ENCODE assay signal across 23 cellular contexts in the genomic region with DNA sequence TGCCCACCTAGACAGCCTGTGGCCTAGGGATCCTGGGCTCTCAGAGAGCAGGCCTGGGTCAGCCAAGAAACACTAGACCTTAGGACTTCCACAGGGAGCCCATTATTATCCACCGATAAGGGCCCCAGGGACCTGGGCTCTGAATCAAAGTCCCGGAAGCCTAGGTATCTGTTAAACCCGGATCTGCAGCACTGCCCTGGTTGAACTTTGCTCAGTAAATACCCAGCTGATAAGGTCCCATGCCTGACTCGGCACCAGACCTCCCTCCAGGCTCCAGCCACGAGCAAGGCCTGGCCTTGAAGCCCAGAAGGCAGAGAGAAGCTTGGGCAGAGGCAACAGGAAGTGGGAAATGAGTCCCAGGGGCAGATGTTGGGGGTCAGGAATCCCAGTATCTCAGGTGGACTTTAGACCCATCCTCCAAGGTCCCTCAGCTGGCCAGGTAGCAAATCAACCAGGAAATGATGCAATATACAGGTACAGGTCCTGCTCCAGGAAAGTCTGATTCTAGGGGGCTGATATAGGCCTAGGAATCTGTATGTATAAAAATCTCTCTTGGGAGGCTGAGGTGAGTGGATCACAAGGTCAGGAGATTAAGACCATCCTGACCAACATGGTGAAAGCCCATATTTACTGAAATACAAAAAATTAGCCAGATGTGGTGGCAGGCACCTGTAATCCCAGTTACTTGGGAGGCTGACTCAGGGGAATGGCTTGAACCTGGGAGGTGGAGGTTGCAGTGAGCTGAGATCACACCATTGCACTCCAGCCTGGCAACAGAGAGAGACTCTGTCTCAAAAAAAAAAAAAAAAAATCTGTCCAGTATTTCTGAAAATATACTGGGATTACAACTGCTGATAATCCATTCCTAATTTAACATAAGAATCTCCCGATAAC. TPM values are rescaled to one million over a fixed set of nuclear protein-coding genes. Genes with fewer than 3 reads are reported as not detected.
DNase-seq lines count a peak whose midpoint lies in the region; ATAC-seq and TF ChIP-seq lines count a peak whose summit lies in the region.
"Had no signal": no experiment of that assay in that cellular context is flagged by ENCODE, and none has a peak within 500 bp of the region (broad histone marks: within the 10 kb centered on the region; RNA-seq: fewer than 3 reads in every experiment).

No MANE protein-coding gene starts in this region.

- no peaks in the 10 kb centered on the region for H3K9me2 ChIP-seq in PC-9 (ENCODE audit: insufficient read depth)

- peak; percentile 34 for DNase-seq in activated CD4-positive, alpha-beta T cell treated with anti-CD3 and anti-CD28 coated beads, Interleukin-2, amount 10 ng/mL, durations not matched to agents 24 days and 14 days
- no peak for DNase-seq in activated CD4-positive, alpha-beta T cell treated with anti-CD3 and anti-CD28 coated beads, Interleukin-2, amount 10 ng/mL, durations not matched to agents 7 days and 5 days
- DNase-seq in PC-9 (no peak), left lobe of liver (ENCODE audit: low spot score) (peak; percentile 93), stomach (peak; percentile 91), thyroid gland (no peak)
- DNase-seq in activated CD4-positive, alpha-beta T cell treated with anti-CD3 and anti-CD28 coated beads, Interleukin-2, amount 50 U/mL, for 48 hours, result no peak
- DNase-seq: activated CD8-positive, alpha-beta T cell treated with anti-CD3 and anti-CD28 coated beads, Interleukin-2, amount 10 ng/mL, durations not matched to agents 7 days and 5 days; activated naive CD8-positive, alpha-beta T cell treated with anti-CD3 and anti-CD28 coated beads for 36 hours; activated T-cell treated with anti-CD3 and anti-CD28 coated beads, Interleukin-2, amount 50 U/mL, for 48 hours; head of caudate nucleus; lower lobe of right lung; naive thymus-derived CD8-positive, alpha-beta T cell; NCI-H1930; NK-92 treated with Interleukin-12 subunit alpha and Interleukin-12 subunit beta, amount 100 ng/mL, for 24 hours; stimulated activated CD4-positive, alpha-beta T cell treated with anti-CD3 and anti-CD28 coated beads, Interleukin-2, amount 100 ng/mL, for 24 hours; T-cell; uterus had no signal

- H3K4me2 ChIP-seq in PC-9, result no peak overlapping the region; the same call in 1 of the 2 replicates

- CTCF ChIA-PET in activated CD4-positive, alpha-beta T cell treated with anti-CD3 and anti-CD28 coated beads, Interleukin-2, amount 10 ng/mL, durations not matched to agents 7 days and 5 days (lab: Charles Lee), result interaction anchor here (1.0 to 2.0 kb wide), 3 partner anchors 8 to 14 kb away, joined by 3 to 5 read pairs (median 4); no protein-coding TSS in a partner anchor
- CTCF ChIA-PET in PC-9 (lab: Charles Lee), result no interaction called here

- peaks cover 16% of the 10 kb centered on the region for H3F3A ChIP-seq in PC-9 (ENCODE audit: insufficient read depth, low read depth)

- TF ChIP-seq EP300 in stomach (IDR thresholded peaks at IDR 0.05), result no peak

- H3K9me3 ChIP-seq in PC-9 (ENCODE audit: insufficient read depth, low read depth), result no peaks in the 10 kb centered on the region
- no peaks in the 10 kb centered on the region for H3K9me3 ChIP-seq in stomach
- no peaks in the 10 kb centered on the region for H3K9me3 ChIP-seq in thyroid gland
- H3K9me3 ChIP-seq: lower lobe of right lung, uterus had no signal

- H3K4me1 ChIP-seq in PC-9 (replicated peaks; ENCODE audit: insufficient read depth), result peaks cover 36% of the 10 kb centered on the region
- H3K4me1 ChIP-seq in stomach, result peaks cover 39 to 59% (median 48%) of the 10 kb centered on the region in 4 donors
- H3K4me1 ChIP-seq in thyroid gland, result peaks cover 6 to 13% of the 10 kb centered on the region in 2 donors
- H3K4me1 ChIP-seq: lower lobe of right lung, uterus had no signal

- H3K27ac ChIP-seq in PC-9 (peak overlapping the region; percentile 75), stomach (peak overlapping the region; percentile 79 to 92 (median 82)), thyroid gland (no peak overlapping the region)
- H3K27ac ChIP-seq: lower lobe of right lung, uterus had no signal

- H3K36me3 Mint-ChIP-seq in activated CD4-positive, alpha-beta T cell treated with anti-CD3 and anti-CD28 coated beads, Interleukin-2, amount 10 ng/mL, durations not matched to agents 24 days and 14 days (ENCODE audit: low read depth), result peaks cover 52% of the 10 kb centered on the region
- no peaks in the 10 kb centered on the region for H3K36me3 Mint-ChIP-seq in activated CD4-positive, alpha-beta T cell treated with anti-CD3 and anti-CD28 coated beads, Interleukin-2, amount 10 ng/mL, durations not matched to agents 7 days and 5 days (ENCODE audit: low read depth)
- H3K36me3 Mint-ChIP-seq: activated naive CD8-positive, alpha-beta T cell treated with anti-CD3 and anti-CD28 coated beads for 36 hours; naive thymus-derived CD8-positive, alpha-beta T cell; T-cell had no signal

- H3K27me3 Mint-ChIP-seq in activated CD4-positive, alpha-beta T cell treated with anti-CD3 and anti-CD28 coated beads, Interleukin-2, amount 10 ng/mL, durations not matched to agents 24 days and 14 days, result no peaks in the 10 kb centered on the region
- H3K27me3 Mint-ChIP-seq in activated CD4-positive, alpha-beta T cell treated with anti-CD3 and anti-CD28 coated beads, Interleukin-2, amount 10 ng/mL, durations not matched to agents 7 days and 5 days, result no peaks in the 10 kb centered on the region
- H3K27me3 Mint-ChIP-seq: activated naive CD8-positive, alpha-beta T cell treated with anti-CD3 and anti-CD28 coated beads for 36 hours; naive thymus-derived CD8-positive, alpha-beta T cell; stimulated activated naive CD8-positive, alpha-beta T cell treated with anti-CD3 and anti-CD28 coated beads, Interleukin-15, Interleukin-2, amounts not matched to agents 100 ng/mL and 50 ng/mL, for 24 hours; T-cell had no signal

- peak overlapping the region; percentile 77 for H3K27ac Mint-ChIP-seq in activated CD4-positive, alpha-beta T cell treated with anti-CD3 and anti-CD28 coated beads, Interleukin-2, amount 10 ng/mL, durations not matched to agents 24 days and 14 days
- H3K27ac Mint-ChIP-seq in activated CD4-positive, alpha-beta T cell treated with anti-CD3 and anti-CD28 coated beads, Interleukin-2, amount 10 ng/mL, durations not matched to agents 7 days and 5 days, result no peak overlapping the region
- H3K27ac Mint-ChIP-seq: activated CD8-positive, alpha-beta T cell treated with anti-CD3 and anti-CD28 coated beads, Interleukin-2, amount 10 ng/mL, durations not matched to agents 7 days and 5 days; activated naive CD8-positive, alpha-beta T cell treated with anti-CD3 and anti-CD28 coated beads for 36 hours; T-cell had no signal

- intact Hi-C loops in activated CD4-positive, alpha-beta T cell treated with anti-CD3 and anti-CD28 coated beads, Interleukin-2, amount 10 ng/mL, durations not matched to agents 24 days and 14 days (cut with micrococcal nuclease), result no loop called here
- intact Hi-C loops in PC-9 (cut with micrococcal nuclease; ENCODE audit: unreplicated experiment), result loop anchor here (10.0 kb wide), 1 partner anchor 56 kb away; no protein-coding TSS in a partner anchor
- intact Hi-C loops in stomach (cut with DNase I; ENCODE audit: low total_unique reads), result no loop called here
- intact Hi-C loops in thyroid gland (cut with DNase I), result no loop called here

- peaks cover 13% of the 10 kb centered on the region for H3K4me1 Mint-ChIP-seq in activated CD4-positive, alpha-beta T cell treated with anti-CD3 and anti-CD28 coated beads, Interleukin-2, amount 10 ng/mL, durations not matched to agents 24 days and 14 days
- no peaks in the 10 kb centered on the region for H3K4me1 Mint-ChIP-seq in activated CD4-positive, alpha-beta T cell treated with anti-CD3 and anti-CD28 coated beads, Interleukin-2, amount 10 ng/mL, durations not matched to agents 7 days and 5 days
- H3K4me1 Mint-ChIP-seq: T-cell had no signal

- no peaks in the 10 kb centered on the region for H3K79me2 ChIP-seq in PC-9 (ENCODE audit: low read depth)

- no peaks in the 10 kb centered on the region for H4K20me1 ChIP-seq in PC-9 (ENCODE audit: insufficient read depth)

- no TSS peak for BruUV-seq in PC-9 (replicated peaks; lab: Mats Ljungman, UMichigan)

- 42 to 68% (median 51%) methylated on average over 5 to 6 of the region's 6 CpGs for WGBS in stomach, 5 donors
- 82 to 100% methylated on average over 1 to 6 of the region's 6 CpGs for WGBS in thyroid gland, 2 donors

- POLR2A ChIA-PET in activated CD4-positive, alpha-beta T cell treated with anti-CD3 and anti-CD28 coated beads, Interleukin-2, amount 10 ng/mL, durations not matched to agents 7 days and 5 days (lab: Charles Lee), result no interaction called here
- POLR2A ChIA-PET in PC-9 (lab: Charles Lee; ENCODE audit: unreplicated experiment), result no interaction called here

- peak overlapping the region; percentile 65; the same call in 1 of the 2 replicates for H2AFZ ChIP-seq in PC-9

- no peaks in the 10 kb centered on the region for H3K9me3 Mint-ChIP-seq in activated CD4-positive, alpha-beta T cell treated with anti-CD3 and anti-CD28 coated beads, Interleukin-2, amount 10 ng/mL, durations not matched to agents 24 days and 14 days
- no peaks in the 10 kb centered on the region for H3K9me3 Mint-ChIP-seq in activated CD4-positive, alpha-beta T cell treated with anti-CD3 and anti-CD28 coated beads, Interleukin-2, amount 10 ng/mL, durations not matched to agents 7 days and 5 days
- H3K9me3 Mint-ChIP-seq: activated naive CD8-positive, alpha-beta T cell treated with anti-CD3 and anti-CD28 coated beads for 36 hours; naive thymus-derived CD8-positive, alpha-beta T cell; stimulated activated naive CD8-positive, alpha-beta T cell treated with anti-CD3 and anti-CD28 coated beads, Interleukin-15, Interleukin-2, amounts not matched to agents 100 ng/mL and 50 ng/mL, for 24 hours; T-cell had no signal

- no peak overlapping the region for H3K4me3 Mint-ChIP-seq in activated CD4-positive, alpha-beta T cell treated with anti-CD3 and anti-CD28 coated beads, Interleukin-2, amount 10 ng/mL, durations not matched to agents 24 days and 14 days
- H3K4me3 Mint-ChIP-seq in activated CD4-positive, alpha-beta T cell treated with anti-CD3 and anti-CD28 coated beads, Interleukin-2, amount 10 ng/mL, durations not matched to agents 7 days and 5 days, result no peak overlapping the region
- H3K4me3 Mint-ChIP-seq: activated CD8-positive, alpha-beta T cell treated with anti-CD3 and anti-CD28 coated beads, Interleukin-2, amount 10 ng/mL, durations not matched to agents 7 days and 5 days; activated naive CD8-positive, alpha-beta T cell treated with anti-CD3 and anti-CD28 coated beads for 36 hours; naive thymus-derived CD8-positive, alpha-beta T cell; stimulated activated naive CD8-positive, alpha-beta T cell treated with anti-CD3 and anti-CD28 coated beads, Interleukin-15, Interleukin-2, amounts not matched to agents 100 ng/mL and 50 ng/mL, for 24 hours; T-cell had no signal

- no peak for TF ChIP-seq POLR2A in stomach (IDR thresholded peaks at IDR 0.05)
- TF ChIP-seq POLR2A in thyroid gland (IDR thresholded peaks at IDR 0.05), result no peak
- TF ChIP-seq POLR2A in GM18505 (IDR thresholded peaks at IDR 0.05; ENCODE audit: borderline replicate concordance, extremely low read depth, insufficient read depth, insufficient read length), result no peak

- H3K36me3 ChIP-seq in PC-9 (ENCODE audit: low read depth) (no peaks in the 10 kb centered on the region), stomach (no peaks in the 10 kb centered on the region), thyroid gland (no peaks in the 10 kb centered on the region)
- H3K36me3 ChIP-seq: lower lobe of right lung, uterus had no signal

- no peaks in the 10 kb centered on the region for H3K27me3 ChIP-seq in PC-9 (ENCODE audit: insufficient read depth, low read depth)
- H3K27me3 ChIP-seq in stomach, result no peaks in the 10 kb centered on the region
- H3K27me3 ChIP-seq in thyroid gland, result no peaks in the 10 kb centered on the region
- H3K27me3 ChIP-seq: uterus had no signal

- TF ChIP-seq CTCF in PC-9 (conservative IDR thresholded peaks at IDR 0.05) (no peak), stomach (IDR thresholded peaks at IDR 0.05) (no peak), thyroid gland (IDR thresholded peaks at IDR 0.05) (no peak)

- H3K4me3 ChIP-seq in PC-9 (no peak overlapping the region), stomach (no peak overlapping the region), thyroid gland (replicated peaks in 1 of 3) (no peak overlapping the region)
- H3K4me3 ChIP-seq: lower lobe of right lung, uterus had no signal

- ATAC-seq in left lobe of liver, result peak; percentile 85
- no peak for ATAC-seq in GM18505 (IDR thresholded peaks at IDR 0.05; ENCODE audit: unreplicated experiment)
- ATAC-seq: activated CD8-positive, alpha-beta T cell treated with anti-CD3 and anti-CD28 coated beads, Interleukin-2, amount 10 ng/mL, durations not matched to agents 7 days and 5 days; HCT116; lower lobe of right lung; naive thymus-derived CD8-positive, alpha-beta T cell; T-cell had no signal

RNA-seq across cellular contexts. Expression of a gene that starts 18.7 kb away (rescaled TPM):
- 65.6 and 68.9 TPM in 2 replicates for total RNA-seq in activated CD4-positive, alpha-beta T cell treated with anti-CD3 and anti-CD28 coated beads, Interleukin-2, amount 10 ng/mL, durations not matched to agents 24 days and 14 days
- total RNA-seq in activated CD4-positive, alpha-beta T cell treated with anti-CD3 and anti-CD28 coated beads, Interleukin-2, amount 10 ng/mL, durations not matched to agents 7 days and 5 days, result 1 to 10 TPM; 1.6 to 2.4 TPM
- 0.37 TPM in 1 of 2 replicates, not detected in the other for total RNA-seq in PC-9 (2021)
- 0.38 TPM for total RNA-seq in left lobe of liver
- 10 to 100 TPM in 2 of 5 donors, 1 to 10 TPM in 2, not detected in 1; 2.8 to 43.2 (median 14.8) TPM for total RNA-seq in stomach
- polyA plus RNA-seq in stomach, result 10 to 100 TPM in 1 of 3 donors, 1 to 10 TPM in 2; 7.0 to 12.3 (median 8.8) TPM
- under 1 TPM in 1 of 4 donors, not detected in 3; 0.54 TPM for total RNA-seq in thyroid gland
- total RNA-seq: A172 had no signal
- polyA plus RNA-seq: BJ had no signal

Comparison
In these comparisons a context has a peak if more than half of its experiments do, and no peak if none do; other contexts are left out.
1. DNase-seq: peak in activated CD4-positive, alpha-beta T cell treated with anti-CD3 and anti-CD28 coated beads, Interleukin-2, amount 10 ng/mL, durations not matched to agents 24 days and 14 days (single experiment), left lobe of liver (single experiment) and stomach (single experiment); none in activated CD4-positive, alpha-beta T cell treated with anti-CD3 and anti-CD28 coated beads, Interleukin-2, amount 10 ng/mL, durations not matched to agents 7 days and 5 days (single experiment), PC-9 (0 of 2), thyroid gland (0 of 2) and activated CD4-positive, alpha-beta T cell treated with anti-CD3 and anti-CD28 coated beads, Interleukin-2, amount 50 U/mL, for 48 hours (0 of 2).
2. H3K27ac ChIP-seq: peak in PC-9 (single experiment) and stomach (5 of 5); none in thyroid gland (0 of 3).